2 cellular contexts compared by ENCODE assay signal in the genomic region with DNA sequence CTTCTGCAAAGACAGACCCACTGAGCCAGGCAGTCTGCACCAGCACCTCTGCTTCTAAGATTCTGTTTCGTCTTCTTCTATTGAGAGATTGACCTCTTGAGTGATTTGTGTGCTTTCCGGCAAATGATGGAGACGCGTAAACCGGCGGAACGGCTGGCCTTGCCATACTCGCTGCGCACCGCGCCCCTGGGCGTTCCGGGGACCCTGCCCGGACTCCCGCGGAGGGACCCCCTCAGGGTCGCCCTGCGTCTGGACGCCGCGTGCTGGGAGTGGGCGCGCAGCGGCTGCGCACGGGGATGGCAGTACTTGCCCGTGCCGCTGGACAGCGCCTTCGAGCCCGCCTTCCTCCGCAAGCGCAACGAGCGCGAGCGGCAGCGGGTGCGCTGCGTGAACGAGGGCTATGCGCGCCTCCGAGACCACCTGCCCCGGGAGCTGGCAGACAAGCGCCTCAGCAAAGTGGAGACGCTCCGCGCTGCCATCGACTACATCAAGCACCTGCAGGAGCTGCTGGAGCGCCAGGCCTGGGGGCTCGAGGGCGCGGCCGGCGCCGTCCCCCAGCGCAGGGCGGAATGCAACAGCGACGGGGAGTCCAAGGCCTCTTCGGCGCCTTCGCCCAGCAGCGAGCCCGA.
TF ChIP-seq lines count a peak whose summit lies in the region.

No MANE protein-coding gene starts in this region.

TF ChIP-seq in HEK293T, 16 proteins besides CTCF, POLR2A, EP300 and RAD21:
- TF ChIP-seq L3MBTL2 (conservative IDR thresholded peaks at IDR 0.05) (peak; percentile 68), CTBP1 (IDR thresholded peaks at IDR 0.05; ENCODE audit: borderline replicate concordance) (no peak), TARDBP (IDR thresholded peaks at IDR 0.05) (no peak), ZNF384 (IDR thresholded peaks at IDR 0.05) (no peak), FOXK2 (IDR thresholded peaks at IDR 0.05) (no peak), SUZ12 (IDR thresholded peaks at IDR 0.05) (no peak)

TF ChIP-seq in K562, 482 proteins besides CTCF, POLR2A, EP300 and RAD21:
- TF ChIP-seq ZNF277 (CRISPR knock-in tag; IDR thresholded peaks at IDR 0.05; ENCODE audit: borderline replicate concordance) (no peak), RAD51 (IDR thresholded peaks at IDR 0.05; ENCODE audit: borderline replicate concordance, low read depth) (no peak)
- TF ChIP-seq, protein P1, sequence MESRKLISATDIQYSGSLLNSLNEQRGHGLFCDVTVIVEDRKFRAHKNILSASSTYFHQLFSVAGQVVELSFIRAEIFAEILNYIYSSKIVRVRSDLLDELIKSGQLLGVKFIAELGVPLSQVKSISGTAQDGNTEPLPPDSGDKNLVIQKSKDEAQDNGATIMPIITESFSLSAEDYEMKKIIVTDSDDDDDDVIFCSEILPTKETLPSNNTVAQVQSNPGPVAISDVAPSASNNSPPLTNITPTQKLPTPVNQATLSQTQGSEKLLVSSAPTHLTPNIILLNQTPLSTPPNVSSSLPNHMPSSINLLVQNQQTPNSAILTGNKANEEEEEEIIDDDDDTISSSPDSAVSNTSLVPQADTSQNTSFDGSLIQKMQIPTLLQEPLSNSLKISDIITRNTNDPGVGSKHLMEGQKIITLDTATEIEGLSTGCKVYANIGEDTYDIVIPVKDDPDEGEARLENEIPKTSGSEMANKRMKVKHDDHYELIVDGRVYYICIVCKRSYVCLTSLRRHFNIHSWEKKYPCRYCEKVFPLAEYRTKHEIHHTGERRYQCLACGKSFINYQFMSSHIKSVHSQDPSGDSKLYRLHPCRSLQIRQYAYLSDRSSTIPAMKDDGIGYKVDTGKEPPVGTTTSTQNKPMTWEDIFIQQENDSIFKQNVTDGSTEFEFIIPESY (CRISPR knock-in tag; IDR thresholded peaks at IDR 0.05) = peak; percentile 42; the same call in 1 of the 2 replicates
